18 cellular contexts compared by ENCODE assay signal in the genomic region with DNA sequence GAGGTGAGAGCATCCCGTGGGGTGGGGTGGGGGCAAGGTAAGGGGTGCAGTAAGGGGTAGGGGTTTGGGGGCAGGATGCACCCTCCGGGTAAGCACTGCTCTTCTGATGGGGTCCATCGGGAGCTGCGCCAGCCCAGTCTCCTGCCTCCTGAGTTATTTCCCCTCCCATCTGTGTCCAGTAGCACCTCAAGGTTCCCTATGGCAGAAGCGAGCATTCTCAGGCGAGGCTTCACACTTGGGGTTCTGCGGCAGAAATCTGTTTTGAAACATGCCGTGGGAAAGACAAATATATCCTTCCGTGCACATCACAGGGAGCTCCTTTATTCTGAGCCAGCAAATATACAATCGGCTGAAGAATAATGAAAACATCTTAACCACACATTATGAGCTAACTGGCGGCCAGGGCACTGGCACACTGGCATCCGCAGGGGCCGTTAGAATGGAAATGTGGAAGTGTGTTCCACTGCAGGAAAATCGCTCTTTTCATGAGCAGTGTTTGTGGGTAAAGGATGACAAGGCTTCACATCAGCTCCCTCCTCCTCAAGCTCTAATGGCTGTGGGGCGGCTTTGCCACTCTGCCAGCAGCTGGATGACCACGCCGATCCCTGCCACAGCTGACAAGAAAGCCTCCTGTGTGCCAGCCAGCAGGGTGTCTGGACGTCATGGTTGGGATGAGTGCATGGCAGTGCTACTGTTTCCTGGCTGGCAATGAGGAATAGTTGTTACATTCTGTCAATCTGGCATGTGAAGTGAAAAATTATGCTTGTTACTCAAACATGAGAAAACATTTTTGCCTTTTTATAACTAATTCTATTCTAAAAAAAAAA. TPM values are rescaled to one million over a fixed set of nuclear protein-coding genes. Genes with fewer than 3 reads are reported as not detected.
A peak's percentile ranks its signal among the peaks of the same experiment; 100 is the strongest.
DNase-seq lines count a peak whose midpoint lies in the region; ATAC-seq and TF ChIP-seq lines count a peak whose summit lies in the region.
"Had no signal": no experiment of that assay in that cellular context is flagged by ENCODE, and none has a peak within 500 bp of the region (broad histone marks: within the 10 kb centered on the region; RNA-seq: fewer than 3 reads in every experiment).

No MANE protein-coding gene starts in this region.

- intact Hi-C loops in heart right ventricle (cut with DNase I) (no loop called here), posterior cingulate gyrus (cut with DNase I) (no loop called here)

- no peaks in the 10 kb centered on the region for H3K9me3 ChIP-seq in heart right ventricle
- no peaks in the 10 kb centered on the region for H3K9me3 ChIP-seq in right atrium auricular region

- 87 to 89% methylated on average over 18 of the region's 18 CpGs for WGBS in heart right ventricle, 2 donors

- H3K36me3 ChIP-seq in heart right ventricle (peaks cover 0 to 91% (median 19%) of the 10 kb centered on the region in 9 donors), right atrium auricular region (peaks cover 29% of the 10 kb centered on the region)

- H3K4me3 ChIP-seq in heart right ventricle (no peak overlapping the region), right atrium auricular region (no peak overlapping the region)

- no peak for DNase-seq in heart right ventricle
- no peak for DNase-seq in right atrium auricular region (ENCODE audit: low spot score)
- peak; percentile 20 for DNase-seq in inferior parietal cortex (ENCODE audit: extremely low spot score)
- DNase-seq in posterior cingulate gyrus, result peak in 7 of 10 donors; percentile 61 to 96 (median 76)
- DNase-seq in iPS-NIHi11 (ENCODE audit: low spot score), result no peak
- DNase-seq in SIG-M5 treated with dmso at 0.1 percent for 504 hours (lab: John Stamatoyannopoulos, UW; ENCODE audit: unreplicated experiment), result no peak
- no peak for DNase-seq in dedifferentiated amniotic fluid mesenchymal stem cell (ENCODE audit: extremely low spot score)
- DNase-seq: 8988T, COR-L47, H7, KG1, NCI-H1105, NCI-H187, NCI-H446, NCI-H748 treated with DMSO at 0.1 percent for 48 hours, PC-3 had no signal

- ATAC-seq in heart right ventricle, result peak in 6 of 8 donors; percentile 62 to 88 (median 69)
- ATAC-seq in HG02571 (IDR thresholded peaks at IDR 0.05; ENCODE audit: unreplicated experiment), result no peak
- ATAC-seq: PC-3 had no signal

- no peaks in the 10 kb centered on the region for H3K27me3 ChIP-seq in heart right ventricle
- no peaks in the 10 kb centered on the region for H3K27me3 ChIP-seq in right atrium auricular region

- peaks cover 0 to 8% (median 0%) of the 10 kb centered on the region in 9 donors for H3K4me1 ChIP-seq in heart right ventricle
- H3K4me1 ChIP-seq in right atrium auricular region, result peaks cover 0 to 5% of the 10 kb centered on the region in 2 donors

- H3K27ac ChIP-seq in heart right ventricle (no peak overlapping the region), right atrium auricular region (no peak overlapping the region)

- no peak for TF ChIP-seq CTCF in heart right ventricle (IDR thresholded peaks at IDR 0.05)
- TF ChIP-seq CTCF in right atrium auricular region (IDR thresholded peaks at IDR 0.05), result no peak

RNA-seq across cellular contexts. Expression of a gene that starts 20.0 kb away (rescaled TPM):
- total RNA-seq in heart right ventricle, result 10 to 100 TPM in 8 of 10 donors, 1 to 10 TPM in 2; 8.9 to 13.1 (median 11.4) TPM
- 10 to 100 TPM in 1 of 2 donors, 1 to 10 TPM in 1; 5.1 to 11.3 TPM for polyA plus RNA-seq in heart right ventricle
- total RNA-seq in right atrium auricular region, result 1 to 10 TPM; 7.8 to 8.3 TPM

RNA-seq across cellular contexts. Expression of a gene that starts 24.7 kb away (rescaled TPM):
- total RNA-seq in heart right ventricle (under 1 TPM in 8 of 10 donors, not detected in 2; 0.08 to 0.38 (median 0.22) TPM), right atrium auricular region (under 1 TPM in 1 of 2 donors, not detected in 1; 0.44 TPM)
- under 1 TPM; 0.16 to 0.37 TPM for polyA plus RNA-seq in heart right ventricle
- total RNA-seq: H7, PC-3 had no signal
- polyA plus RNA-seq: CD14-positive monocyte had no signal

RNA-seq across cellular contexts. Expression of a gene that starts 31.6 kb away (rescaled TPM):
- total RNA-seq in heart right ventricle, result 1 to 10 TPM in 8 of 10 donors, under 1 TPM in 2; 0.66 to 2.2 (median 1.9) TPM
- 1 to 10 TPM; 1.2 to 1.3 TPM for polyA plus RNA-seq in heart right ventricle
- 1 to 10 TPM; 2.6 to 2.9 TPM for total RNA-seq in right atrium auricular region
- total RNA-seq: PC-3 had no signal
- polyA plus RNA-seq: CD14-positive monocyte had no signal

RNA-seq across cellular contexts. Expression of a gene that starts 43.4 kb away (rescaled TPM):
- total RNA-seq in heart right ventricle, result 1 to 10 TPM in 3 of 10 donors, under 1 TPM in 7; 0.40 to 1.9 (median 0.84) TPM
- under 1 TPM; 0.78 to 0.95 TPM for polyA plus RNA-seq in heart right ventricle
- total RNA-seq in right atrium auricular region, result 1 to 10 TPM in 1 of 2 donors, under 1 TPM in 1; 0.85 to 1.3 TPM
- polyA plus RNA-seq: CD14-positive monocyte had no signal

Comparison
In these comparisons a context has a peak if more than half of its experiments do, and no peak if none do; other contexts are left out.
1. DNase-seq: peak in inferior parietal cortex (single experiment) and posterior cingulate gyrus (7 of 10); none in heart right ventricle (0 of 2), right atrium auricular region (single experiment), iPS-NIHi11 (single experiment), SIG-M5 treated with dmso at 0.1 percent for 504 hours (single experiment) and dedifferentiated amniotic fluid mesenchymal stem cell (single experiment).